8 cellular contexts compared by ENCODE assay signal in genomic region chr19:17214531-17215124, GRCh38. TPM values are rescaled to one million over a fixed set of nuclear protein-coding genes. Genes with fewer than 3 reads are reported as not detected.
DNase-seq lines count a peak whose midpoint lies in the region; ATAC-seq, FAIRE-seq and TF ChIP-seq lines count a peak whose summit lies in the region.

No MANE protein-coding gene starts in this region.

- peak overlapping the region; percentile 80 for H3K4me3 Mint-ChIP-seq in activated CD4-positive, alpha-beta T cell treated with anti-CD3 and anti-CD28 coated beads for 36 hours
- peak overlapping the region; percentile 84 for H3K4me3 Mint-ChIP-seq in activated T-helper 2 cell treated with anti-CD3 and anti-CD28 coated beads, Interferon-gamma antibody, Interleukin-2, Interleukin-4, amounts not matched to agents 10 μg/mL and 5 μg/mL and 100 μg/mL, durations not matched to agents 14 hours and 24 hours and 36 hours (ENCODE audit: low read depth)

- no peak for TF ChIP-seq CTCF in suprapubic skin (IDR thresholded peaks at IDR 0.05)

- FAIRE-seq in RCC 7860 (lab: Jason Lieb, UNC): no peak

- peak overlapping the region; percentile 92 for H3K27ac ChIP-seq in suprapubic skin

- peaks cover 44% of the 10 kb centered on the region for H3K36me3 ChIP-seq in suprapubic skin

- no peak for ATAC-seq in activated CD4-positive, alpha-beta T cell treated with anti-CD3 and anti-CD28 coated beads for 36 hours
- no peak for ATAC-seq in HG03045 (IDR thresholded peaks at IDR 0.05; ENCODE audit: unreplicated experiment)

- no peaks in the 10 kb centered on the region for H3K9me3 ChIP-seq in suprapubic skin

- DNase-seq in activated CD4-positive, alpha-beta T cell treated with anti-CD3 and anti-CD28 coated beads for 36 hours: no peak
- DNase-seq in activated CD4-positive, alpha-beta T cell treated with anti-CD3 and anti-CD28 coated beads, Interleukin-2, amount 50 U/mL, for 1 hour: no peak
- DNase-seq in activated T-helper 2 cell treated with anti-CD3 and anti-CD28 coated beads, Interferon-gamma antibody, Interleukin-2, Interleukin-4, amounts not matched to agents 10 μg/mL and 5 μg/mL and 100 μg/mL, durations not matched to agents 14 hours and 24 hours and 36 hours (ENCODE audit: low spot score): no peak
- DNase-seq in inferior parietal cortex (ENCODE audit: extremely low spot score) (peak; percentile 2), suprapubic skin (ENCODE audit: low spot score in 2 of 2) (no peak), C1 segment of cervical spinal cord (lab: John Stamatoyannopoulos, UW) (no peak), RCC 7860 (ENCODE audit: low spot score) (no peak)

- no peak for TF ChIP-seq POLR2A in suprapubic skin (IDR thresholded peaks at IDR 0.05)

- H3K9me3 Mint-ChIP-seq in activated CD4-positive, alpha-beta T cell treated with anti-CD3 and anti-CD28 coated beads for 36 hours (ENCODE audit: low read depth): no peaks in the 10 kb centered on the region
- no peaks in the 10 kb centered on the region for H3K9me3 Mint-ChIP-seq in activated T-helper 2 cell treated with anti-CD3 and anti-CD28 coated beads, Interferon-gamma antibody, Interleukin-2, Interleukin-4, amounts not matched to agents 10 μg/mL and 5 μg/mL and 100 μg/mL, durations not matched to agents 14 hours and 24 hours and 36 hours

- peaks cover 12% of the 10 kb centered on the region for H3K4me1 ChIP-seq in suprapubic skin

- peak overlapping the region; percentile 72 for H3K4me3 ChIP-seq in suprapubic skin

- H3K36me3 Mint-ChIP-seq in activated CD4-positive, alpha-beta T cell treated with anti-CD3 and anti-CD28 coated beads for 36 hours (ENCODE audit: low read depth): peaks cover 29% of the 10 kb centered on the region
- H3K36me3 Mint-ChIP-seq in activated T-helper 2 cell treated with anti-CD3 and anti-CD28 coated beads, Interferon-gamma antibody, Interleukin-2, Interleukin-4, amounts not matched to agents 10 μg/mL and 5 μg/mL and 100 μg/mL, durations not matched to agents 14 hours and 24 hours and 36 hours (ENCODE audit: low read depth): peaks cover 61% of the 10 kb centered on the region

- POLR2A ChIA-PET in activated CD4-positive, alpha-beta T cell treated with anti-CD3 and anti-CD28 coated beads for 36 hours (lab: Charles Lee): interaction anchor here (0.6 to 1.3 kb wide), 6 partner anchors 11 to 191 kb away, joined by 3 to 4 read pairs (median 3); partner anchors contain the start of genes BST2 and OCEL1

- peaks cover 19% of the 10 kb centered on the region for H3K4me1 Mint-ChIP-seq in activated CD4-positive, alpha-beta T cell treated with anti-CD3 and anti-CD28 coated beads for 36 hours
- H3K4me1 Mint-ChIP-seq in activated T-helper 2 cell treated with anti-CD3 and anti-CD28 coated beads, Interferon-gamma antibody, Interleukin-2, Interleukin-4, amounts not matched to agents 10 μg/mL and 5 μg/mL and 100 μg/mL, durations not matched to agents 14 hours and 24 hours and 36 hours (ENCODE audit: low read depth): peaks cover 8% of the 10 kb centered on the region

- CTCF ChIA-PET in activated CD4-positive, alpha-beta T cell treated with anti-CD3 and anti-CD28 coated beads for 36 hours (lab: Charles Lee): interaction anchor here (0.5 to 1.7 kb wide), 8 partner anchors 9 to 114 kb away, joined by 3 to 5 read pairs (median 3); partner anchors contain the start of gene BABAM1

- H3K27ac Mint-ChIP-seq in activated CD4-positive, alpha-beta T cell treated with anti-CD3 and anti-CD28 coated beads for 36 hours: peak overlapping the region; percentile 95
- H3K27ac Mint-ChIP-seq in activated T-helper 2 cell treated with anti-CD3 and anti-CD28 coated beads, Interferon-gamma antibody, Interleukin-2, Interleukin-4, amounts not matched to agents 10 μg/mL and 5 μg/mL and 100 μg/mL, durations not matched to agents 14 hours and 24 hours and 36 hours: peak overlapping the region; percentile 96

- intact Hi-C loops in activated CD4-positive, alpha-beta T cell treated with anti-CD3 and anti-CD28 coated beads for 36 hours (cut with DNase I, micrococcal nuclease): loop anchor here (1.0 to 5.0 kb wide), 10 partner anchors 12 to 206 kb away; partner anchors contain the start of genes BABAM1 (in 2 of the 2), HAUS8 (in 2 of the 2), MYO9B (in 2 of the 2) and OCEL1 (in 2 of the 2)
- intact Hi-C loops in activated T-helper 2 cell treated with anti-CD3 and anti-CD28 coated beads, Interferon-gamma antibody, Interleukin-2, Interleukin-4, amounts not matched to agents 10 μg/mL and 5 μg/mL and 100 μg/mL, durations not matched to agents 14 hours and 24 hours and 36 hours (cut with micrococcal nuclease): loop anchor here (1.0 kb wide), 2 partner anchors 12 to 89 kb away; partner anchors contain the start of gene OCEL1

- WGBS in suprapubic skin: 26% methylated on average over 12 of the region's 16 CpGs

- H3K27me3 Mint-ChIP-seq in activated CD4-positive, alpha-beta T cell treated with anti-CD3 and anti-CD28 coated beads for 36 hours: no peaks in the 10 kb centered on the region
- no peaks in the 10 kb centered on the region for H3K27me3 Mint-ChIP-seq in activated T-helper 2 cell treated with anti-CD3 and anti-CD28 coated beads, Interferon-gamma antibody, Interleukin-2, Interleukin-4, amounts not matched to agents 10 μg/mL and 5 μg/mL and 100 μg/mL, durations not matched to agents 14 hours and 24 hours and 36 hours (ENCODE audit: low read depth)

- H3K27me3 ChIP-seq in suprapubic skin: no peaks in the 10 kb centered on the region

- TF ChIP-seq EP300 in suprapubic skin (IDR thresholded peaks at IDR 0.05): no peak

RNA-seq across cellular contexts. Expression of gene USE1, which starts 0.5 kb away (rescaled TPM):
- 10 to 100 TPM; 22.6 to 24.5 TPM for total RNA-seq in activated CD4-positive, alpha-beta T cell treated with anti-CD3 and anti-CD28 coated beads for 36 hours
- total RNA-seq in activated T-helper 2 cell treated with anti-CD3 and anti-CD28 coated beads, Interferon-gamma antibody, Interleukin-2, Interleukin-4, amounts not matched to agents 10 μg/mL and 5 μg/mL and 100 μg/mL, durations not matched to agents 14 hours and 24 hours and 36 hours: 26.4 and 27.2 TPM in 2 replicates
- total RNA-seq in suprapubic skin: 10 to 100 TPM; 17.3 to 25.2 (median 21.6) TPM

RNA-seq across cellular contexts. Expression of gene OCEL1, which starts 11.4 kb away (rescaled TPM):
- total RNA-seq in activated CD4-positive, alpha-beta T cell treated with anti-CD3 and anti-CD28 coated beads for 36 hours: 10 to 100 TPM; 10.9 to 11.7 TPM
- total RNA-seq in activated T-helper 2 cell treated with anti-CD3 and anti-CD28 coated beads, Interferon-gamma antibody, Interleukin-2, Interleukin-4, amounts not matched to agents 10 μg/mL and 5 μg/mL and 100 μg/mL, durations not matched to agents 14 hours and 24 hours and 36 hours: 20.7 and 22.0 TPM in 2 replicates
- total RNA-seq in suprapubic skin: 1 to 10 TPM; 2.7 to 9.7 (median 4.8) TPM

RNA-seq across cellular contexts. Expression of gene NR2F6, which starts 31.1 kb away (rescaled TPM):
- total RNA-seq in activated CD4-positive, alpha-beta T cell treated with anti-CD3 and anti-CD28 coated beads for 36 hours: 1 to 10 TPM; 7.4 to 7.9 TPM
- total RNA-seq in activated T-helper 2 cell treated with anti-CD3 and anti-CD28 coated beads, Interferon-gamma antibody, Interleukin-2, Interleukin-4, amounts not matched to agents 10 μg/mL and 5 μg/mL and 100 μg/mL, durations not matched to agents 14 hours and 24 hours and 36 hours: 13.2 and 13.4 TPM in 2 replicates
- 10 to 100 TPM; 25.8 to 79.3 (median 54.8) TPM for total RNA-seq in suprapubic skin

RNA-seq across cellular contexts. Expression of gene USHBP1, which starts 49.9 kb away (rescaled TPM):
- under 1 TPM in 1 of 2 experiments, not detected in 1; 0.11 TPM for total RNA-seq in activated CD4-positive, alpha-beta T cell treated with anti-CD3 and anti-CD28 coated beads for 36 hours
- total RNA-seq in activated T-helper 2 cell treated with anti-CD3 and anti-CD28 coated beads, Interferon-gamma antibody, Interleukin-2, Interleukin-4, amounts not matched to agents 10 μg/mL and 5 μg/mL and 100 μg/mL, durations not matched to agents 14 hours and 24 hours and 36 hours: 0.07 TPM in 1 of 2 replicates, not detected in the other
- 1 to 10 TPM; 1.2 to 8.4 (median 2.1) TPM for total RNA-seq in suprapubic skin

RNA-seq across cellular contexts. Expression of gene BABAM1, which starts 52.6 kb away (rescaled TPM):
- total RNA-seq in activated CD4-positive, alpha-beta T cell treated with anti-CD3 and anti-CD28 coated beads for 36 hours: 100 to 1,000 TPM; 109 to 132 TPM
- 122 and 123 TPM in 2 replicates for total RNA-seq in activated T-helper 2 cell treated with anti-CD3 and anti-CD28 coated beads, Interferon-gamma antibody, Interleukin-2, Interleukin-4, amounts not matched to agents 10 μg/mL and 5 μg/mL and 100 μg/mL, durations not matched to agents 14 hours and 24 hours and 36 hours
- total RNA-seq in suprapubic skin: 10 to 100 TPM; 54.6 to 66.8 (median 63.7) TPM
